In genomic region chr1:61210435-61211012, GRCh38 we compare ENCODE assay signal across 14 cellular contexts.
DNase-seq lines count a peak whose midpoint lies in the region; ATAC-seq and TF ChIP-seq lines count a peak whose summit lies in the region.
"Had no signal": no experiment of that assay in that cellular context is flagged by ENCODE, and none has a peak within 500 bp of the region (broad histone marks: within the 10 kb centered on the region; RNA-seq: fewer than 3 reads in every experiment).

No MANE protein-coding gene starts in this region.

- CTCF ChIA-PET in HCT116 (lab: Charles Lee) = interaction anchor here (1.4 kb wide), 1 partner anchor 45 kb away, joined by 3 read pairs; no protein-coding TSS in a partner anchor
- CTCF ChIA-PET in SK-N-SH (lab: Yijun Ruan, JAX) = interaction anchor here (1.0 to 1.4 kb wide), 2 partner anchors 58 to 160 kb away, joined by 3 read pairs; no protein-coding TSS in a partner anchor

- DNase-seq in HCT116 (ENCODE audit: low read depth, low spot score) (no peak), SK-N-SH (no peak), fibroblast of the aortic adventitia (ENCODE audit: low read depth) (no peak), thoracic aorta (ENCODE audit: low spot score) (no peak), NCI-H1048 (lab: John Stamatoyannopoulos, UW) (no peak), activated gamma-delta T cell (lab: John Stamatoyannopoulos, UW) (no peak)
- DNase-seq: activated CD4-positive, alpha-beta T cell treated with anti-CD3 and anti-CD28 coated beads, Interleukin-2, amount 10 ng/mL, durations not matched to agents 7 days and 5 days; effector memory CD8-positive, alpha-beta T cell; head of caudate nucleus; NCI-H1092; nephron progenitor cell; T-helper 2 cell had no signal

- H3K4me1 ChIP-seq in HCT116 (ENCODE audit: control insufficient read depth in 1 of 2, insufficient read depth in 2 of 2, low read length in 2 of 2) = no peaks in the 10 kb centered on the region
- peaks cover 4 to 15% of the 10 kb centered on the region in 2 experiments; a peak in 3 of 4 replicates for H3K4me1 ChIP-seq in SK-N-SH (ENCODE audit: control insufficient read depth in 1 of 2, insufficient read depth in 2 of 2, low read depth in 1 of 2, low read length in 1 of 2)
- peaks cover 32 to 82% of the 10 kb centered on the region in 2 donors for H3K4me1 ChIP-seq in thoracic aorta (ENCODE audit: control insufficient read depth in 1 of 2, low read depth in 2 of 2)

- peak; percentile 54 for TF ChIP-seq RAD21 in HCT116 (IDR thresholded peaks at IDR 0.05; ENCODE audit: low read depth)
- TF ChIP-seq RAD21 in SK-N-SH (IDR thresholded peaks at IDR 0.05; ENCODE audit: low read length) = peak; percentile 39

- 100% methylated on average over 2 of the region's 2 CpGs for WGBS in SK-N-SH (ENCODE audit: low lambda C conversion rate)

- TF ChIP-seq EP300 in SK-N-SH (IDR thresholded peaks at IDR 0.05; ENCODE audit: borderline replicate concordance in 1 of 2, low read depth in 1 of 2, low read length in 1 of 2) = no peak

- RAD21 ChIA-PET in HCT116 (lab: Charles Lee; ENCODE audit: low non-redundant PET in 1 of 2, low total read pairs in 2 of 2, uncharacterized antibody in 2 of 2, unreplicated experiment in 2 of 2) = no interaction called here

- BruUV-seq in HCT116 (replicated peaks; lab: Mats Ljungman, UMichigan) = no TSS peak

- ATAC-seq in HCT116 (peak; percentile 50; the same call in 1 of the 2 replicates), thoracic aorta (ENCODE audit: insufficient number of reproducible peaks, low FRiP score, low read depth) (no peak), HG02623 (IDR thresholded peaks at IDR 0.05; ENCODE audit: unreplicated experiment) (no peak)
- ATAC-seq: effector memory CD8-positive, alpha-beta T cell had no signal

- H3K79me2 ChIP-seq in HCT116 (ENCODE audit: insufficient read depth, low read length) (0 out of 2 replicates have a peak, but pooled peaks cover 3% of the 10 kb centered on the region), SK-N-SH (ENCODE audit: insufficient read depth) (no peaks in the 10 kb centered on the region)

- H3K9me2 ChIP-seq in HCT116 (ENCODE audit: insufficient read depth) = no peaks in the 10 kb centered on the region
- H3K9me2 ChIP-seq in SK-N-SH = no peaks in the 10 kb centered on the region

- no peak overlapping the region for H3K4me3 ChIP-seq in HCT116 (replicated peaks in 1 of 2; ENCODE audit: low read depth in 1 of 2, low read length in 2 of 2)
- no peak overlapping the region for H3K4me3 ChIP-seq in SK-N-SH (ENCODE audit: low read depth in 2 of 2, low read length in 1 of 2)
- H3K4me3 ChIP-seq in fibroblast of the aortic adventitia (ENCODE audit: low read depth, low read length) = no peak overlapping the region
- H3K4me3 ChIP-seq in thoracic aorta = peak overlapping the region; percentile 5

- intact Hi-C loops in HCT116 (cut with micrococcal nuclease) = no loop called here

- no peaks in the 10 kb centered on the region for H3K9me3 ChIP-seq in HCT116 (ENCODE audit: control insufficient read depth in 1 of 2, insufficient read depth in 1 of 2, low read depth in 1 of 2, low read length in 2 of 2)
- H3K9me3 ChIP-seq in SK-N-SH = no peaks in the 10 kb centered on the region
- no peaks in the 10 kb centered on the region for H3K9me3 ChIP-seq in thoracic aorta

- H4K20me1 ChIP-seq in HCT116 (ENCODE audit: insufficient read depth) (no peaks in the 10 kb centered on the region), SK-N-SH (ENCODE audit: insufficient read depth) (no peaks in the 10 kb centered on the region)

- TF ChIP-seq POLR2A in HCT116 (IDR thresholded peaks at IDR 0.05; ENCODE audit: borderline replicate concordance, extremely low read depth, insufficient read depth, insufficient read length) = no peak

- H3K4me2 ChIP-seq in HCT116 (ENCODE audit: low read length) (no peak overlapping the region), SK-N-SH (no peak overlapping the region)

- no peaks in the 10 kb centered on the region for H3F3A ChIP-seq in SK-N-SH (replicated peaks; ENCODE audit: insufficient read depth)

- H3K9ac ChIP-seq in HCT116 (ENCODE audit: low read length) (no peak overlapping the region), SK-N-SH (no peak overlapping the region)

- POLR2A ChIA-PET in HCT116 (lab: Charles Lee) (no interaction called here), SK-N-SH (lab: Yijun Ruan, JAX) (no interaction called here)

- H3K36me3 ChIP-seq in HCT116 (ENCODE audit: control insufficient read depth in 1 of 2, insufficient read depth in 2 of 2, low read length in 2 of 2) = no peaks in the 10 kb centered on the region
- H3K36me3 ChIP-seq in SK-N-SH (replicated peaks in 1 of 2; ENCODE audit: control insufficient read depth in 1 of 2, insufficient read depth in 2 of 2, low read length in 1 of 2) = no peaks in the 10 kb centered on the region
- no peaks in the 10 kb centered on the region for H3K36me3 ChIP-seq in thoracic aorta

- H3K27me3 ChIP-seq in HCT116 (ENCODE audit: insufficient read depth, low read length) (no peaks in the 10 kb centered on the region), SK-N-SH (ENCODE audit: insufficient read depth) (no peaks in the 10 kb centered on the region), thoracic aorta (replicated peaks; ENCODE audit: insufficient read depth) (no peaks in the 10 kb centered on the region)

- H3K27ac ChIP-seq in HCT116 (ENCODE audit: low read depth, low read length) = no peak overlapping the region
- H3K27ac ChIP-seq in SK-N-SH (ENCODE audit: low read depth in 2 of 2, low read length in 1 of 2) = no peak overlapping the region
- H3K27ac ChIP-seq in thoracic aorta = peak overlapping the region in 1 of 2 donors; percentile 54
- H3K27ac ChIP-seq: RWPE1 had no signal

- TF ChIP-seq CTCF in HCT116 (IDR thresholded peaks at IDR 0.05 in 2 of 3, conservative IDR thresholded peaks at IDR 0.05 in 1 of 3; ENCODE audit: borderline replicate concordance in 1 of 3, insufficient read depth in 1 of 3, low read depth in 2 of 3, low read length in 2 of 3) (0 out of 6 replicates have a peak, but pooled peaks of 2 of the 3 experiments have one; percentile 22 to 23), SK-N-SH (IDR thresholded peaks at IDR 0.05) (peak; percentile 28), fibroblast of the aortic adventitia (IDR thresholded peaks at IDR 0.05; ENCODE audit: insufficient read depth, low read length) (peak; percentile 8), thoracic aorta (IDR thresholded peaks at IDR 0.05) (no peak)

- H2AFZ ChIP-seq in HCT116 (ENCODE audit: low read depth, low read length, poor library complexity, severe bottlenecking) (no peak overlapping the region), SK-N-SH (ENCODE audit: low read depth) (no peak overlapping the region)

TF ChIP-seq in HCT116, 20 proteins besides CTCF, POLR2A, EP300 and RAD21:
- TF ChIP-seq POLR2AphosphoS5 (IDR thresholded peaks at IDR 0.05; ENCODE audit: low read depth, low read length) (no peak), CEBPB (IDR thresholded peaks at IDR 0.05; ENCODE audit: low read depth) (no peak), YY1 (IDR thresholded peaks at IDR 0.05; ENCODE audit: extremely low read depth, insufficient replicate concordance, low read depth, low read length) (no peak), ZBTB33 (IDR thresholded peaks at IDR 0.05; ENCODE audit: extremely low read depth, insufficient replicate concordance, low read length) (no peak), JUND (IDR thresholded peaks at IDR 0.05) (no peak), SP1 (IDR thresholded peaks at IDR 0.05; ENCODE audit: low read depth) (no peak), FOSL1 (IDR thresholded peaks at IDR 0.05; ENCODE audit: low read depth) (no peak)

TF ChIP-seq in SK-N-SH, 30 proteins besides CTCF, POLR2A, EP300 and RAD21:
- TF ChIP-seq PBX3 (IDR thresholded peaks at IDR 0.05) (peak; percentile 30; the same call in 1 of the 2 replicates), MXI1 (IDR thresholded peaks at IDR 0.05; ENCODE audit: low read depth, low read length) (no peak), FOSL2 (IDR thresholded peaks at IDR 0.05; ENCODE audit: borderline replicate concordance, low read depth) (0 out of 2 replicates have a peak, but pooled peaks have one; percentile 17), SMC3 (IDR thresholded peaks at IDR 0.05; ENCODE audit: low read depth, low read length) (peak; percentile 24; the same call in 1 of the 2 replicates)
TF ChIP-seq in SK-N-SH: peak in this region for 3.

Comparison
In these comparisons a context has a peak if more than half of its experiments do, and no peak if none do; other contexts are left out.
1. Of the 11 proteins assayed by ChIP-seq in both SK-N-SH and HCT116: peak only in SK-N-SH: none; only in HCT116: none; in both: CTCF and RAD21; in neither: 9.